Comparison of ENCODE assay signal across 13 cellular contexts in the genomic region with DNA sequence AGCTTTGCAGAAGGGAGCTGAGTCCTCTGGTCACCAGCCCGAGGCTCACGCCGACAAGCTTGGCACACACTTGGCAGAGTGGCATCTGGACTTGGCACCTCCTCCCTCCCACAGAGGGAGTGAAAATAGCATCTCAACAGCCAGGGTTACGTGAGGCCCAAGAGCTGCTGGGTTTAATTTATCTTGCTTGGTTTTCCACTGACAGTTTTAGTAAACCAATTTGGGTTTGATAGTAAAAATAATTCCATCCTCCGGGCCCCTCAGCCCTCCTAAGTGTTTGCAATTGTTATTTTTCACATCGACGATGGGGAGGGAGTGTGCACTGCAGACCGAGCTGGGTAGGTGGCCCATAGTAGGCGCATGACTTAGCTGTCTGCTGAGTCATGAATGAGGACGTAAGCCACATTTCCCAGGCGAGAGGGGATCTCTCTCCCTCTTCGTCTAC.
DNase-seq lines count a peak whose midpoint lies in the region; ATAC-seq, FAIRE-seq and TF ChIP-seq lines count a peak whose summit lies in the region.
"Had no signal": no experiment of that assay in that cellular context is flagged by ENCODE, and none has a peak within 500 bp of the region (broad histone marks: within the 10 kb centered on the region; RNA-seq: fewer than 3 reads in every experiment).

No MANE protein-coding gene starts in this region.

- no peak; the same call in 1 of the 2 replicates for TF ChIP-seq POLR2A in H54 (IDR thresholded peaks at IDR 0.05; ENCODE audit: low read depth, low read length)

- no peak for FAIRE-seq in H54 (lab: Jason Lieb, UNC)
- FAIRE-seq: pancreas had no signal

- peak; percentile 94 to 98 for ATAC-seq in left cardiac atrium
- ATAC-seq in HG02642 (IDR thresholded peaks at IDR 0.05; ENCODE audit: poor library complexity, unreplicated experiment): no peak
- ATAC-seq in GM21515 (IDR thresholded peaks at IDR 0.05; ENCODE audit: unreplicated experiment): no peak
- ATAC-seq: left colon had no signal

- intact Hi-C loops in left cardiac atrium (cut with DNase I): loop anchor here in 1 of 2 donors (10.0 kb wide), 2 partner anchors 147 to 237 kb away; no protein-coding TSS in a partner anchor

- peak; percentile 49 for DNase-seq in H54 (ENCODE audit: insufficient read length, low spot score)
- peak in 47 of 58 donors; percentile 4 to 81 (median 31) for DNase-seq in anterior cingulate cortex (lab: John Stamatoyannopoulos, UW)
- peak; percentile 41 for DNase-seq in left cardiac atrium
- DNase-seq in superior temporal gyrus (ENCODE audit: extremely low spot score): peak; percentile 63
- no peak for DNase-seq in KG1 (lab: John Stamatoyannopoulos, UW)
- DNase-seq: activated naive CD8-positive, alpha-beta T cell treated with anti-CD3 and anti-CD28 coated beads, Interleukin-2, amount 10 ng/mL, durations not matched to agents 7 days and 5 days; H9; NCI-H1105; NCI-H526 treated with DMSO at 0.1 percent for 48 hours had no signal

Comparison
In these comparisons a context has a peak if more than half of its experiments do, and no peak if none do; other contexts are left out.
1. ATAC-seq: peak in left cardiac atrium (2 of 2); none in HG02642 (single experiment) and GM21515 (single experiment).